27 cellular contexts compared by ENCODE assay signal in the genomic region with DNA sequence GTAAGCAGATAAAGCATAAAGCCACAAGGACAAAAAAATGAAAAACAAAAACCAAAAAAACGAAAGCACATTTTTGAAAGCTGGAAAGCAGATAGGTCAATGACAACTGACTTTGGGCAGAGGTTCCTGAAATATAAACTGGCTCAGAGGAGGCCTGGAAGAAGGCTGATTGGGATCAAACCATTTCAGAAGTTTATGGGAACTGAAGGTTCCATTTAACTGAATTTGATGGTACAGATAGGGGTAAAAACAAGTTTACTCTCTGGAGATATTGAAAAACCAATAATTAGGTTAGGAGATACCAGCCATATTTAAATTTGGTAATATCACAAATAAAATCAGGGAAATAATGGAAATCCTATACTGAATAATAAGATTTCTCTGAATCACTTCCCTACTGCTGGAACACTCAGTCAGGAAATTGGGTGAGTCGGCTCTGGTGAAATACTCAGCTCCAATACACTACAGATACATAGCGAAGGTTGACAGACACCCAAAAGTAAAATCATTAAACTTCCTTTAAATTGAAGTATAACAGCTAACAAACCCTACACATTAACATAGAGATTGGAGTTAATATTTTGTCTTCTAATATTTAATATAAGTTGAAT.
A peak's percentile ranks its signal among the peaks of the same experiment; 100 is the strongest.
DNase-seq lines count a peak whose midpoint lies in the region; ATAC-seq and TF ChIP-seq lines count a peak whose summit lies in the region.
"Had no signal": no experiment of that assay in that cellular context is flagged by ENCODE, and none has a peak within 500 bp of the region (broad histone marks: within the 10 kb centered on the region; RNA-seq: fewer than 3 reads in every experiment).

No MANE protein-coding gene starts in this region.

- H3K27ac ChIP-seq in 22Rv1 (peak overlapping the region; percentile 66), VCaP (peak overlapping the region; percentile 30)
- H3K27ac ChIP-seq: cardiac muscle cell, psoas muscle, sigmoid colon, SJSA1 had no signal

- ATAC-seq in HG02623 (IDR thresholded peaks at IDR 0.05; ENCODE audit: unreplicated experiment) (no peak), GM21737 (IDR thresholded peaks at IDR 0.05; ENCODE audit: unreplicated experiment) (no peak)
- ATAC-seq: activated CD8-positive, alpha-beta T cell treated with anti-CD3 and anti-CD28 coated beads for 36 hours; activated T-helper 17 cell treated with anti-CD3 and anti-CD28 coated beads, Interleukin-2, amount 50 U/mL, for 72 hours; naive thymus-derived CD4-positive, alpha-beta T cell; psoas muscle; stimulated activated naive B cell treated with anti-CD40 and anti-IgM and Interleukin-4, amounts not matched to agents 10 μg/mL and 1 μg/mL and 100 μg/mL, for 72 hours had no signal

- H3K27ac Mint-ChIP-seq in HFFc6, result peak overlapping the region; percentile 44
- H3K27ac Mint-ChIP-seq: activated CD8-positive, alpha-beta T cell treated with anti-CD3 and anti-CD28 coated beads for 36 hours; activated naive CD4-positive, alpha-beta T cell treated with anti-CD3 and anti-CD28 coated beads, Interleukin-2, amount 50 U/mL, for 24 hours; activated T-helper 17 cell treated with anti-CD3 and anti-CD28 coated beads, Interleukin-2, amount 50 U/mL, for 72 hours; B cell; endodermal cell; naive thymus-derived CD4-positive, alpha-beta T cell; stimulated activated naive B cell treated with anti-CD40 and anti-IgM and Interleukin-4, amounts not matched to agents 10 μg/mL and 1 μg/mL and 100 μg/mL, for 72 hours had no signal

- H3K9me3 Mint-ChIP-seq in HFFc6, result no peaks in the 10 kb centered on the region
- H3K9me3 Mint-ChIP-seq: endodermal cell had no signal

- H3K4me3 Mint-ChIP-seq in HFFc6, result peak overlapping the region; percentile 75
- H3K4me3 Mint-ChIP-seq: activated CD8-positive, alpha-beta T cell treated with anti-CD3 and anti-CD28 coated beads for 36 hours; activated naive CD4-positive, alpha-beta T cell treated with anti-CD3 and anti-CD28 coated beads, Interleukin-2, amount 50 U/mL, for 24 hours; activated T-helper 17 cell treated with anti-CD3 and anti-CD28 coated beads, Interleukin-2, amount 50 U/mL, for 72 hours; B cell; endodermal cell; naive thymus-derived CD4-positive, alpha-beta T cell; stimulated activated naive B cell treated with anti-CD40 and anti-IgM and Interleukin-4, amounts not matched to agents 10 μg/mL and 1 μg/mL and 100 μg/mL, for 72 hours had no signal

- no peak overlapping the region for H3K4me3 ChIP-seq in fibroblast of villous mesenchyme (ENCODE audit: low read depth, low read length)
- H3K4me3 ChIP-seq: cardiac muscle cell, psoas muscle, sigmoid colon, SJSA1 had no signal

- DNase-seq in HFFc6 (peak; percentile 10), fibroblast of villous mesenchyme (ENCODE audit: low read depth) (peak; percentile 19), HuH-7 (ENCODE audit: low spot score) (no peak), DMS53 (lab: John Stamatoyannopoulos, UW) (no peak)
- DNase-seq: activated CD8-positive, alpha-beta T cell treated with anti-CD3 and anti-CD28 coated beads for 36 hours; endodermal cell; head of caudate nucleus; kidney; midbrain; naive thymus-derived CD4-positive, alpha-beta T cell; NCI-H1048; NCI-H187 treated with DMSO at 0.1 percent for 48 hours; NCI-H526; NK-92 treated with Interleukin-12 subunit alpha and Interleukin-12 subunit beta, amount 100 ng/mL, for 24 hours; nucleus accumbens; psoas muscle; sigmoid colon; stimulated activated naive B cell treated with anti-CD40 and anti-IgM and Interleukin-4, amounts not matched to agents 10 μg/mL and 1 μg/mL and 100 μg/mL, for 72 hours had no signal

- H3K36me3 Mint-ChIP-seq in HFFc6 (ENCODE audit: low read depth), result no peaks in the 10 kb centered on the region
- H3K36me3 Mint-ChIP-seq: activated naive CD4-positive, alpha-beta T cell treated with anti-CD3 and anti-CD28 coated beads, Interleukin-2, amount 50 U/mL, for 24 hours; stimulated activated naive B cell treated with anti-CD40 and anti-IgM and Interleukin-4, amounts not matched to agents 10 μg/mL and 1 μg/mL and 100 μg/mL, for 72 hours had no signal

- no peak for TF ChIP-seq CTCF in 22Rv1 (IDR thresholded peaks at IDR 0.05)
- no peak for TF ChIP-seq CTCF in HFFc6 (IDR thresholded peaks at IDR 0.05)
- TF ChIP-seq CTCF in VCaP (conservative IDR thresholded peaks at IDR 0.05), result no peak
- no peak for TF ChIP-seq CTCF in fibroblast of villous mesenchyme (IDR thresholded peaks at IDR 0.05; ENCODE audit: insufficient read depth, low read depth, low read length)

- H3K27me3 Mint-ChIP-seq in HFFc6 (ENCODE audit: insufficient read depth), result no peaks in the 10 kb centered on the region
- H3K27me3 Mint-ChIP-seq: activated CD8-positive, alpha-beta T cell treated with anti-CD3 and anti-CD28 coated beads for 36 hours; activated naive CD4-positive, alpha-beta T cell treated with anti-CD3 and anti-CD28 coated beads, Interleukin-2, amount 50 U/mL, for 24 hours; activated T-helper 17 cell treated with anti-CD3 and anti-CD28 coated beads, Interleukin-2, amount 50 U/mL, for 72 hours; B cell; naive thymus-derived CD4-positive, alpha-beta T cell; stimulated activated naive B cell treated with anti-CD40 and anti-IgM and Interleukin-4, amounts not matched to agents 10 μg/mL and 1 μg/mL and 100 μg/mL, for 72 hours had no signal

- peaks cover 58% of the 10 kb centered on the region for H3K4me1 Mint-ChIP-seq in HFFc6 (ENCODE audit: low read depth)
- H3K4me1 Mint-ChIP-seq: activated naive CD4-positive, alpha-beta T cell treated with anti-CD3 and anti-CD28 coated beads, Interleukin-2, amount 50 U/mL, for 24 hours; activated T-helper 17 cell treated with anti-CD3 and anti-CD28 coated beads, Interleukin-2, amount 50 U/mL, for 72 hours; B cell; stimulated activated naive B cell treated with anti-CD40 and anti-IgM and Interleukin-4, amounts not matched to agents 10 μg/mL and 1 μg/mL and 100 μg/mL, for 72 hours had no signal

Comparison
In these comparisons a context has a peak if more than half of its experiments do, and no peak if none do; other contexts are left out.
1. DNase-seq: peak in HFFc6 (single experiment) and fibroblast of villous mesenchyme (single experiment); none in HuH-7 (single experiment) and DMS53 (single experiment).